In the genomic region with DNA sequence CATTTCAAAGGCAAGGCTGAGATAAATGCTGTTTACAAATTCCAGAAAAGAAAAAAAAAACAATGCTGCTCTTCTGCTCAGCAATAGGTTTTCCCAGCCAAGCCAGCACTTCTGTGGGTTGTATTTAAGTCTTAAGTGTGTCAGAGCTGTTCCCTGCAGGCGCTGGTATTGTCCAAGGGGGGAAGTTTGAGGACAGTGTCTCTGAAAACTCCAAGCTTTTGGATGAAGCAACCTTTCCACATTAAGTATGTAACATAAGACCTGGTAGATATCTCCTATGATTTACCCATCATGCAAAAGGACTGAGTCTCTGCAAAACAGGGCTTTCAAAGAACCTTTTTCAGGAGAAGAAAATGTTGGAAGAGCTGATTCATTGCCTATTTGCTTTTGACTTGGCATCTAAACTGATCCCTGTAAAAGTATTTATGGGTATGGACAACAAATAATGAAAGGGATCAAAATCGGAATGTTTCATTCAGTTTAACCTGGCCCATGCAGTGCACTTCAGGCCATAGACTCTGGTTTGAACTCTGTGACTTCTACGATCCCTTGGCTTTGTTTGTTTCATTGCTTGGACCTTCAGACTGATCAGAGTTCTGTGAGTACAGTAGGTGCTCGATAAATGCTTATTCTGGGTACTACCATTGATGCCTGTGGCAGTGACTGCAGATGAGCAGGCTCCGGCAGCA, we compare ENCODE assay signal across 1 cellular context.
TF ChIP-seq lines count a peak whose summit lies in the region.

No MANE protein-coding gene starts in this region.

TF ChIP-seq in H1, 55 proteins besides CTCF, POLR2A, EP300 and RAD21 (continued from another document):
- no peak for TF ChIP-seq NRF1 (IDR thresholded peaks at IDR 0.05; ENCODE audit: low read depth, low read length)
- no peak for TF ChIP-seq JUND (IDR thresholded peaks at IDR 0.05; ENCODE audit: low read length)
- TF ChIP-seq GABPA (IDR thresholded peaks at IDR 0.05; ENCODE audit: borderline replicate concordance, insufficient read depth, low read length), result no peak
- no peak for TF ChIP-seq CBX5 (IDR thresholded peaks at IDR 0.05; ENCODE audit: low read depth, low read length)
- no peak for TF ChIP-seq CBX8 (IDR thresholded peaks at IDR 0.05; ENCODE audit: borderline replicate concordance, low read depth, low read length)
- TF ChIP-seq HDAC2 (IDR thresholded peaks at IDR 0.05; ENCODE audit: borderline replicate concordance in 1 of 2, low read depth in 2 of 2, low read length in 2 of 2), result no peak
- TF ChIP-seq EZH2 (IDR thresholded peaks at IDR 0.05; ENCODE audit: low read depth, low read length, severe bottlenecking), result no peak
- TF ChIP-seq USF2 (IDR thresholded peaks at IDR 0.05; ENCODE audit: low read length), result no peak
